Comparison of ENCODE assay signal across 19 cellular contexts in the genomic region with DNA sequence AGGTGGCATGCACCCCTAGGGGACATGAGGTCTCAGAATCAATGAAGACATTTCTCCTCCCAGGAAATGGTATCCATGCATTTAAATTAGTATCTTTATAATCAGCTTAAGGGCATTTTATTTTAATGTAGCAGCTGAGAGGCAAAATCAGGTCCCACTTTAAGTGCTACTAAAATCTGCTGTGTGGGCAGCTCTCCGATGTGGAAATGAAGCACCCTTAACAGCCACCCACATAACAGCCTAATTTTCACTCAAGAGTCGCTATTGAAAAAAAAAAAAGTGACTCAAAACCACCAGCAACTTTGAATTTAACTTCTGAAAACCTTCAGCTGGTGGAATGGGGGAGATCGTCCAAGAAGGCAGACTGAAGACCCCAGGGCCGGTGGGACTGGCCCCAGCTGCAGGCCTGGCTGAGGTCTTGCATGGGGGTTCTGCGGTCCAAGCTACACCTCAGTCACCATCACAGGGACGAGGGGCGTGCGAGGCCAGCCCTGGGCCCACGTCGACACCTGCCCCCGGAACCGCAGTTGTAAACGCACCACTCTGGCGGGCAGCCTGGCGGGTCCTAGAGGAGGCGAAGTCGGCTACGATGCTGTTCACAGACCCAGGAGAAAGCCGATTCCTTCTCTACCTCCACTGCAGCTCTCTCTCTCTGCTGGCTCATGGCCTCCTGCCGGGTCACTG.
DNase-seq lines count a peak whose midpoint lies in the region; ATAC-seq and TF ChIP-seq lines count a peak whose summit lies in the region.
"Had no signal": no experiment of that assay in that cellular context is flagged by ENCODE, and none has a peak within 500 bp of the region (broad histone marks: within the 10 kb centered on the region; RNA-seq: fewer than 3 reads in every experiment).

No MANE protein-coding gene starts in this region.

- TF ChIP-seq CTCF in left ventricle myocardium inferior (IDR thresholded peaks at IDR 0.05; ENCODE audit: borderline replicate concordance), result no peak

- ATAC-seq in Right ventricle myocardium inferior (peak; percentile 26), HG02610 (IDR thresholded peaks at IDR 0.05; ENCODE audit: unreplicated experiment) (no peak)

- no peak overlapping the region for H3K27ac Mint-ChIP-seq in activated naive CD4-positive, alpha-beta T cell treated with anti-CD3 and anti-CD28 coated beads for 36 hours
- no peak overlapping the region for H3K27ac Mint-ChIP-seq in activated naive CD4-positive, alpha-beta T cell treated with anti-CD3 and anti-CD28 coated beads, Interleukin-2, amount 10 ng/mL, durations not matched to agents 7 days and 5 days

- intact Hi-C loops in Right ventricle myocardium inferior (cut with DNase I), result no loop called here
- intact Hi-C loops in left ventricle myocardium inferior (cut with micrococcal nuclease), result no loop called here
- intact Hi-C loops in activated naive CD4-positive, alpha-beta T cell treated with anti-CD3 and anti-CD28 coated beads for 36 hours (cut with micrococcal nuclease), result loop anchor here (10.0 kb wide), 1 partner anchor 189 kb away; no protein-coding TSS in a partner anchor

- H3K27ac ChIP-seq in left ventricle myocardium inferior (replicated peaks), result no peak overlapping the region
- H3K27ac ChIP-seq: 22Rv1, C4-2B, Peyer's patch, SJSA1 had no signal

- no peak for DNase-seq in Right ventricle myocardium inferior (ENCODE audit: missing footprints)
- DNase-seq in left ventricle myocardium inferior, result no peak
- DNase-seq in ecto neural progenitor cell (ENCODE audit: low spot score), result peak; percentile 33
- peak; percentile 70 for DNase-seq in putamen (ENCODE audit: low spot score)
- DNase-seq in activated naive CD4-positive, alpha-beta T cell treated with anti-CD3 and anti-CD28 coated beads for 36 hours, result no peak
- no peak for DNase-seq in activated naive CD4-positive, alpha-beta T cell treated with anti-CD3 and anti-CD28 coated beads, Interleukin-2, amount 10 ng/mL, durations not matched to agents 7 days and 5 days
- no peak for DNase-seq in activated T-cell treated with anti-CD3 and anti-CD28 coated beads for 4 hours
- DNase-seq: MV-4-11; NCI-H1105 treated with DMSO at 0.1 percent for 48 hours; NCI-H2029 treated with DMSO at 0.1 percent for 48 hours; NCI-H226; NCI-H748 treated with DMSO at 0.1 percent for 48 hours; NK-92 treated with Interleukin-12 subunit alpha and Interleukin-12 subunit beta, amount 100 ng/mL, for 24 hours; Peyer's patch had no signal

- no peaks in the 10 kb centered on the region for H3K9me3 Mint-ChIP-seq in activated naive CD4-positive, alpha-beta T cell treated with anti-CD3 and anti-CD28 coated beads for 36 hours
- H3K9me3 Mint-ChIP-seq in activated naive CD4-positive, alpha-beta T cell treated with anti-CD3 and anti-CD28 coated beads, Interleukin-2, amount 10 ng/mL, durations not matched to agents 7 days and 5 days, result no peaks in the 10 kb centered on the region

- no peaks in the 10 kb centered on the region for H3K4me1 Mint-ChIP-seq in activated naive CD4-positive, alpha-beta T cell treated with anti-CD3 and anti-CD28 coated beads for 36 hours (ENCODE audit: low read depth)
- H3K4me1 Mint-ChIP-seq in activated naive CD4-positive, alpha-beta T cell treated with anti-CD3 and anti-CD28 coated beads, Interleukin-2, amount 10 ng/mL, durations not matched to agents 7 days and 5 days, result no peaks in the 10 kb centered on the region

- peaks cover 39% of the 10 kb centered on the region for H3K27me3 ChIP-seq in left ventricle myocardium inferior (ENCODE audit: low read depth)
- H3K27me3 ChIP-seq: Peyer's patch, SJSA1 had no signal

- CTCF ChIA-PET in activated naive CD4-positive, alpha-beta T cell treated with anti-CD3 and anti-CD28 coated beads for 36 hours (lab: Charles Lee), result interaction anchor here (0.7 kb wide), 1 partner anchor 200 kb away, joined by 4 read pairs; no protein-coding TSS in a partner anchor
- CTCF ChIA-PET in activated naive CD4-positive, alpha-beta T cell treated with anti-CD3 and anti-CD28 coated beads, Interleukin-2, amount 10 ng/mL, durations not matched to agents 7 days and 5 days (lab: Charles Lee), result interaction anchor here (0.6 kb wide), 1 partner anchor 872 kb away, joined by 3 read pairs; no protein-coding TSS in a partner anchor

- H3K27me3 Mint-ChIP-seq in activated naive CD4-positive, alpha-beta T cell treated with anti-CD3 and anti-CD28 coated beads for 36 hours (ENCODE audit: low read depth), result peaks cover 7% of the 10 kb centered on the region
- H3K27me3 Mint-ChIP-seq in activated naive CD4-positive, alpha-beta T cell treated with anti-CD3 and anti-CD28 coated beads, Interleukin-2, amount 10 ng/mL, durations not matched to agents 7 days and 5 days, result peaks cover 20% of the 10 kb centered on the region

- H3K4me3 ChIP-seq in left ventricle myocardium inferior, result no peak overlapping the region
- H3K4me3 ChIP-seq: Peyer's patch, SJSA1 had no signal

- H3K36me3 ChIP-seq in left ventricle myocardium inferior, result no peaks in the 10 kb centered on the region
- H3K36me3 ChIP-seq: Peyer's patch, SJSA1 had no signal

- no peak overlapping the region for H3K4me3 Mint-ChIP-seq in activated naive CD4-positive, alpha-beta T cell treated with anti-CD3 and anti-CD28 coated beads for 36 hours
- no peak overlapping the region for H3K4me3 Mint-ChIP-seq in activated naive CD4-positive, alpha-beta T cell treated with anti-CD3 and anti-CD28 coated beads, Interleukin-2, amount 10 ng/mL, durations not matched to agents 7 days and 5 days
- H3K4me3 Mint-ChIP-seq: IgD-negative memory B cell had no signal

- H3K36me3 Mint-ChIP-seq in activated naive CD4-positive, alpha-beta T cell treated with anti-CD3 and anti-CD28 coated beads for 36 hours (ENCODE audit: low read depth), result no peaks in the 10 kb centered on the region
- H3K36me3 Mint-ChIP-seq in activated naive CD4-positive, alpha-beta T cell treated with anti-CD3 and anti-CD28 coated beads, Interleukin-2, amount 10 ng/mL, durations not matched to agents 7 days and 5 days, result no peaks in the 10 kb centered on the region
- H3K36me3 Mint-ChIP-seq: IgD-negative memory B cell had no signal

- H3K4me1 ChIP-seq in left ventricle myocardium inferior, result no peaks in the 10 kb centered on the region
- H3K4me1 ChIP-seq: Peyer's patch, SJSA1 had no signal

- H3K9me3 ChIP-seq in left ventricle myocardium inferior (replicated peaks), result no peaks in the 10 kb centered on the region
- H3K9me3 ChIP-seq: Peyer's patch, SJSA1 had no signal

Comparison
In these comparisons a context has a peak if more than half of its experiments do, and no peak if none do; other contexts are left out.
1. DNase-seq: peak in ecto neural progenitor cell (single experiment) and putamen (single experiment); none in Right ventricle myocardium inferior (single experiment), left ventricle myocardium inferior (single experiment), activated naive CD4-positive, alpha-beta T cell treated with anti-CD3 and anti-CD28 coated beads for 36 hours (single experiment), activated naive CD4-positive, alpha-beta T cell treated with anti-CD3 and anti-CD28 coated beads, Interleukin-2, amount 10 ng/mL, durations not matched to agents 7 days and 5 days (single experiment) and activated T-cell treated with anti-CD3 and anti-CD28 coated beads for 4 hours (single experiment).